In the genomic region with DNA sequence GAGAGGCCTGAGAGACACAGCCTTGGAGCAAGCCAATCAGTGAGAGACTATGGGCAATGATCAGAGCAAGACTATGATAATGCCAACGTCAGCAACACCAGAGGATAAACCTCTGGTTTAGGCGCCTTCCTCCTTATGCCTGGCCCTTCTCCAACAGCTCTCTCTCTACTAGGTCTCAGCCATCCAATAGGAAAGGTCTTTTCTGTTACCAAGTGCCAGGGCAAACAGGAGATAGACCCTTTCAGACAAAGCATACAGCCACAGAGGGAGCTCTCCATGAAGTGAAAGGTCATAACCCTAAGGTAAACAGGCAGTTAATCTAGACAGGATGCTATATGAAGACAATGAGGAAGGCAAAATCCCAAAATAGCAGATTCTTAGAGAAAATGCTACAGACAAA, we compare ENCODE assay signal across 2 cellular contexts.
TF ChIP-seq lines count a peak whose summit lies in the region.

No MANE protein-coding gene starts in this region.

TF ChIP-seq in HCT116, 20 proteins besides CTCF, POLR2A, EP300 and RAD21:
- TF ChIP-seq EGR1 (IDR thresholded peaks at IDR 0.05; ENCODE audit: low read depth) (no peak), TCF7L2 (IDR thresholded peaks at IDR 0.05; ENCODE audit: borderline replicate concordance, extremely low read depth, insufficient read depth, insufficient read length) (no peak)

TF ChIP-seq in H1, 55 proteins besides CTCF, POLR2A, EP300 and RAD21:
- TF ChIP-seq, protein P1, sequence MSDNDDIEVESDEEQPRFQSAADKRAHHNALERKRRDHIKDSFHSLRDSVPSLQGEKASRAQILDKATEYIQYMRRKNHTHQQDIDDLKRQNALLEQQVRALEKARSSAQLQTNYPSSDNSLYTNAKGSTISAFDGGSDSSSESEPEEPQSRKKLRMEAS (IDR thresholded peaks at IDR 0.05), result no peak
- TF ChIP-seq HDAC6 (IDR thresholded peaks at IDR 0.05; ENCODE audit: low read depth, low read length) (no peak), CREB1 (IDR thresholded peaks at IDR 0.05) (no peak), RFX5 (IDR thresholded peaks at IDR 0.05; ENCODE audit: borderline replicate concordance, low read depth, low read length) (0 out of 2 replicates have a peak, but pooled peaks have one; percentile 47), SP1 (IDR thresholded peaks at IDR 0.05; ENCODE audit: low read depth, low read length) (no peak)
TF ChIP-seq in H1: peak in this region for 1.
